In the genomic region with DNA sequence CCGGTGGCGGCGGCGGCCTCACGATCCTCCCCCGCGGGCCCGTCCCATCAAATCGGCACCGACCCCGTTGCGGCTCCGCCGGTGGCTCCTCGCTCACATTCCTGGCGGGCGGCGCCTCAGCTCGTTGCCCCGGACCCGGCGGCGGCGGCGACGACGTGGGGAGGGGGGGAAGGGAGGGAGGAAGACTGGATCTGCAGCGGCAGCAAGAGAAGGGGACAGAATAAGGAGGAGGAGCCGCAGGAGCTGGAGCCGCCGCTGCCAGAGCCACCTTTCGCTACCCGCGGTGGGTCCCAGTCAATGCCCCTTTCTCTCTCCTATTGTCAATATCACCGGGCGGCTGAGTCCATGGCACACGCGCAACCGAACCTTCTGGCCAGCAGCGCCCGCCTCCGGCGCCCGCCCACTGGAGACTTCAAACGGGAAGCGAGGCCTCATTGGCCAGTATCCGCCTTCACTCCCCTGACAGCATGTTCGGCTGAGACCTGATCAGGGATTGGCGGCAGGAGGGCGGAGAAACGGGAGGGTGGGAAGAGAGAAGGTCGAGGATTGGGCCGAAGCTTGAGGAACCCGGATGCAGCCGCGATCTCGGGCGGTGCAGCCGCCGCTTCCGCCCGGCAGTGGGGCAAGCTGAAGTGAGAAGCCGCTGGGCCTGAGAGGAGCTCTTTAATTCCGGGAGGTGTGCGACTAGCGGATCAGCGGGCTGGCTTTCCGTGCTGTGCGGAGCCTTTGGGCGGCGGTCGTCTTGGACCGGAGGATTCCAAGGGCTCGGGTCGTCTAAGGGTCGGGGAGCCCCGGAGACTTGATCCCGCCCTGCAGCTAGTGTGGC, we compare ENCODE assay signal across 8 cellular contexts. TPM values are rescaled to one million over a fixed set of nuclear protein-coding genes. Genes with fewer than 3 reads are reported as not detected.
DNase-seq lines count a peak whose midpoint lies in the region; ATAC-seq and TF ChIP-seq lines count a peak whose summit lies in the region.

A gene (minus strand): TSS at position 378 of the 826 bp plus-strand sequence. CDS start 3,692 bp downstream, outside the sequence.

- peaks cover 19% of the 10 kb centered on the region; the same call in 2 of the 3 replicates for H3K4me1 Mint-ChIP-seq in GM23338
- H3K4me1 Mint-ChIP-seq in naive B cell = peaks cover 20 to 34% (median 32%) of the 10 kb centered on the region in 3 donors
- H3K4me1 Mint-ChIP-seq in stimulated activated memory B cell treated with anti-CD40 and anti-IgM and Interleukin-4, amounts not matched to agents 10 μg/mL and 1 μg/mL and 100 μg/mL, for 72 hours = peaks cover 34% of the 10 kb centered on the region

- H3K4me2 ChIP-seq in DOHH2 (ENCODE audit: low read length) (peak within 1 kb of the TSS; percentile 90), GM23338 (peak within 1 kb of the TSS; percentile 89)

- H3K27me3 Mint-ChIP-seq in GM23338 (ENCODE audit: insufficient read depth, low read depth, poor library complexity) (peaks cover 6% of the 10 kb centered on the region), naive B cell (peaks cover 0 to 4% (median 0%) of the 10 kb centered on the region in 3 donors)
- no peaks in the 10 kb centered on the region for H3K27me3 Mint-ChIP-seq in stimulated activated memory B cell treated with anti-CD40 and anti-IgM and Interleukin-4, amounts not matched to agents 10 μg/mL and 1 μg/mL and 100 μg/mL, for 72 hours

- peaks cover 14% of the 10 kb centered on the region for H3K36me3 Mint-ChIP-seq in GM23338 (ENCODE audit: low read depth)
- H3K36me3 Mint-ChIP-seq in naive B cell = peaks cover 0 to 8% of the 10 kb centered on the region in 2 donors
- H3K36me3 Mint-ChIP-seq in stimulated activated memory B cell treated with anti-CD40 and anti-IgM and Interleukin-4, amounts not matched to agents 10 μg/mL and 1 μg/mL and 100 μg/mL, for 72 hours = peaks cover 9% of the 10 kb centered on the region

- H3K27ac ChIP-seq in DOHH2 (ENCODE audit: low read depth, low read length) (peak within 1 kb of the TSS; percentile 71), GM23338 (ENCODE audit: low read depth) (peak within 1 kb of the TSS; percentile 82)

- H3K27ac Mint-ChIP-seq in GM23338 (peak within 1 kb of the TSS; percentile 94), naive B cell (peak within 1 kb of the TSS; percentile 93 to 99 (median 98))
- peak within 1 kb of the TSS; percentile 85 for H3K27ac Mint-ChIP-seq in stimulated activated memory B cell treated with anti-CD40 and anti-IgM and Interleukin-4, amounts not matched to agents 10 μg/mL and 1 μg/mL and 100 μg/mL, for 72 hours

- H3K4me3 Mint-ChIP-seq in GM23338 (peak within 1 kb of the TSS; percentile 90), naive B cell (peak within 1 kb of the TSS; percentile 89 to 100 (median 97))
- H3K4me3 Mint-ChIP-seq in stimulated activated memory B cell treated with anti-CD40 and anti-IgM and Interleukin-4, amounts not matched to agents 10 μg/mL and 1 μg/mL and 100 μg/mL, for 72 hours = peak within 1 kb of the TSS; percentile 86

- no peaks in the 10 kb centered on the region for H3K9me3 ChIP-seq in DOHH2 (ENCODE audit: control insufficient read depth, insufficient read depth, low read length)

- H3K36me3 ChIP-seq in DOHH2 (ENCODE audit: control insufficient read depth, low read length) (peaks cover 28% of the 10 kb centered on the region), GM23338 (ENCODE audit: insufficient read depth) (peaks cover 12% of the 10 kb centered on the region; the same call in 1 of the 2 replicates)

- H3K9me3 Mint-ChIP-seq in GM23338 (no peaks in the 10 kb centered on the region), naive B cell (no peaks in the 10 kb centered on the region)
- no peaks in the 10 kb centered on the region for H3K9me3 Mint-ChIP-seq in stimulated activated memory B cell treated with anti-CD40 and anti-IgM and Interleukin-4, amounts not matched to agents 10 μg/mL and 1 μg/mL and 100 μg/mL, for 72 hours

- H3K4me3 ChIP-seq in DOHH2 (ENCODE audit: low read length) (peak within 1 kb of the TSS; percentile 84), GM23338 (peak within 1 kb of the TSS; percentile 80)

- peaks cover 46% of the 10 kb centered on the region for H3K79me2 ChIP-seq in DOHH2 (ENCODE audit: control insufficient read depth, low read length)
- H3K79me2 ChIP-seq in GM23338 (replicated peaks; ENCODE audit: insufficient read depth) = peaks cover 42% of the 10 kb centered on the region

- ATAC-seq in GM23338 (peak; percentile 91), naive B cell (ENCODE audit: low read depth in 2 of 2) (peak; percentile 93 to 94)
- ATAC-seq in stimulated activated memory B cell treated with anti-CD40 and anti-IgM and Interleukin-4, amounts not matched to agents 10 μg/mL and 1 μg/mL and 100 μg/mL, for 72 hours = peak; percentile 99

- H3K4me1 ChIP-seq in DOHH2 (ENCODE audit: control insufficient read depth, low read length) (peaks cover 23% of the 10 kb centered on the region), GM23338 (ENCODE audit: insufficient read depth) (peaks cover 10% of the 10 kb centered on the region; the same call in 1 of the 2 replicates)

- H2AFZ ChIP-seq in GM23338 = peak within 1 kb of the TSS; percentile 57

- H3K9me2 ChIP-seq in DOHH2 (replicated peaks; ENCODE audit: control insufficient read depth, low read length) (no peaks in the 10 kb centered on the region), GM23338 (ENCODE audit: insufficient read depth) (no peaks in the 10 kb centered on the region)

- H4K20me1 ChIP-seq in DOHH2 (ENCODE audit: control insufficient read depth, insufficient read depth, low read depth, low read length) (no peaks in the 10 kb centered on the region), GM23338 (replicated peaks; ENCODE audit: insufficient read depth) (peaks cover 21% of the 10 kb centered on the region; the same call in 1 of the 2 replicates)

- H3F3A ChIP-seq in DOHH2 (ENCODE audit: control insufficient read depth, insufficient read depth) = no peaks in the 10 kb centered on the region
- H3F3A ChIP-seq in GM23338 (replicated peaks; ENCODE audit: low read depth) = no peaks in the 10 kb centered on the region

- no peak for TF ChIP-seq CTCF in DOHH2 (IDR thresholded peaks at IDR 0.05; ENCODE audit: low read depth, low read length, poor library complexity, severe bottlenecking)
- TF ChIP-seq CTCF in GM23338 (conservative IDR thresholded peaks at IDR 0.05; ENCODE audit: low read depth in 2 of 2) = no peak

- H3K27me3 ChIP-seq in DOHH2 (ENCODE audit: control insufficient read depth, low read length) (no peaks in the 10 kb centered on the region), GM23338 (ENCODE audit: insufficient read depth) (no peaks in the 10 kb centered on the region)

- peak; percentile 99 for DNase-seq in GM23338 (ENCODE audit: low spot score)
- peak; percentile 98 for DNase-seq in LHCN-M2 (ENCODE audit: low read depth)
- peak; percentile 96 for DNase-seq in RPMI8226
- DNase-seq in activated T-helper 1 cell treated with anti-CD3 and anti-CD28 coated beads, Interleukin-2, amount 50 U/mL, for 16 hours (ENCODE audit: low read depth in 1 of 2, low spot score in 1 of 2) = peak; percentile 92 to 95
- peak; percentile 98 for DNase-seq in fibroblast of gingiva (ENCODE audit: low read depth)
- DNase-seq in naive B cell = peak; percentile 97

TF ChIP-seq in GM23338, 12 proteins besides CTCF, POLR2A, EP300 and RAD21 (continues in another document):
- TF ChIP-seq ZNF331 (CRISPR knock-in tag; IDR thresholded peaks at IDR 0.05; ENCODE audit: low read depth) = no peak
- no peak for TF ChIP-seq JUNB (IDR thresholded peaks at IDR 0.05; ENCODE audit: unreplicated experiment)
- TF ChIP-seq ZNF114 (CRISPR knock-in tag; IDR thresholded peaks at IDR 0.05) = no peak
- no peak for TF ChIP-seq EZH2phosphoT487 (IDR thresholded peaks at IDR 0.05; ENCODE audit: unreplicated experiment)
- TF ChIP-seq POLR2AphosphoS5 (IDR thresholded peaks at IDR 0.05; ENCODE audit: low read depth) = peak; percentile 91
- TF ChIP-seq, protein P1, sequence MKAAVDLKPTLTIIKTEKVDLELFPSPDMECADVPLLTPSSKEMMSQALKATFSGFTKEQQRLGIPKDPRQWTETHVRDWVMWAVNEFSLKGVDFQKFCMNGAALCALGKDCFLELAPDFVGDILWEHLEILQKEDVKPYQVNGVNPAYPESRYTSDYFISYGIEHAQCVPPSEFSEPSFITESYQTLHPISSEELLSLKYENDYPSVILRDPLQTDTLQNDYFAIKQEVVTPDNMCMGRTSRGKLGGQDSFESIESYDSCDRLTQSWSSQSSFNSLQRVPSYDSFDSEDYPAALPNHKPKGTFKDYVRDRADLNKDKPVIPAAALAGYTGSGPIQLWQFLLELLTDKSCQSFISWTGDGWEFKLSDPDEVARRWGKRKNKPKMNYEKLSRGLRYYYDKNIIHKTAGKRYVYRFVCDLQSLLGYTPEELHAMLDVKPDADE (IDR thresholded peaks at IDR 0.05) = peak; percentile 59
- TF ChIP-seq, protein P2, sequence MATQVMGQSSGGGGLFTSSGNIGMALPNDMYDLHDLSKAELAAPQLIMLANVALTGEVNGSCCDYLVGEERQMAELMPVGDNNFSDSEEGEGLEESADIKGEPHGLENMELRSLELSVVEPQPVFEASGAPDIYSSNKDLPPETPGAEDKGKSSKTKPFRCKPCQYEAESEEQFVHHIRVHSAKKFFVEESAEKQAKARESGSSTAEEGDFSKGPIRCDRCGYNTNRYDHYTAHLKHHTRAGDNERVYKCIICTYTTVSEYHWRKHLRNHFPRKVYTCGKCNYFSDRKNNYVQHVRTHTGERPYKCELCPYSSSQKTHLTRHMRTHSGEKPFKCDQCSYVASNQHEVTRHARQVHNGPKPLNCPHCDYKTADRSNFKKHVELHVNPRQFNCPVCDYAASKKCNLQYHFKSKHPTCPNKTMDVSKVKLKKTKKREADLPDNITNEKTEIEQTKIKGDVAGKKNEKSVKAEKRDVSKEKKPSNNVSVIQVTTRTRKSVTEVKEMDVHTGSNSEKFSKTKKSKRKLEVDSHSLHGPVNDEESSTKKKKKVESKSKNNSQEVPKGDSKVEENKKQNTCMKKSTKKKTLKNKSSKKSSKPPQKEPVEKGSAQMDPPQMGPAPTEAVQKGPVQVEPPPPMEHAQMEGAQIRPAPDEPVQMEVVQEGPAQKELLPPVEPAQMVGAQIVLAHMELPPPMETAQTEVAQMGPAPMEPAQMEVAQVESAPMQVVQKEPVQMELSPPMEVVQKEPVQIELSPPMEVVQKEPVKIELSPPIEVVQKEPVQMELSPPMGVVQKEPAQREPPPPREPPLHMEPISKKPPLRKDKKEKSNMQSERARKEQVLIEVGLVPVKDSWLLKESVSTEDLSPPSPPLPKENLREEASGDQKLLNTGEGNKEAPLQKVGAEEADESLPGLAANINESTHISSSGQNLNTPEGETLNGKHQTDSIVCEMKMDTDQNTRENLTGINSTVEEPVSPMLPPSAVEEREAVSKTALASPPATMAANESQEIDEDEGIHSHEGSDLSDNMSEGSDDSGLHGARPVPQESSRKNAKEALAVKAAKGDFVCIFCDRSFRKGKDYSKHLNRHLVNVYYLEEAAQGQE (IDR thresholded peaks at IDR 0.05; ENCODE audit: unreplicated experiment) = no peak

RNA-seq across cellular contexts. Expression of the gene that starts here (rescaled TPM):
- total RNA-seq in GM23338 (2014; rRNA removed; shearing (Covaris generic)) = 45.5 and 52.2 TPM in 2 replicates
- 37.8 and 40.9 TPM in 2 replicates for polyA plus RNA-seq in GM23338 (2016; fragmentation: Nextera tagmentation; extraction: Ambion mirVana)
- 15.4 and 19.7 TPM in 2 replicates for total RNA-seq in LHCN-M2 (2014; rRNA removed)
- 13.3 TPM for polyA plus RNA-seq in LHCN-M2 (2012)
- polyA plus RNA-seq in naive B cell (ENCODE audit: low read depth in 6 of 6) = 10 to 100 TPM; 32.8 to 52.1 (median 38.3) TPM

Comparison
In these comparisons a context has a peak if more than half of its experiments do, and no peak if none do; other contexts are left out.
1. Peak in every context shown above with its lines: DNase-seq, ATAC-seq, H3K4me3 ChIP-seq and H3K27ac ChIP-seq.